Comparison of ENCODE assay signal across 17 cellular contexts in genomic region chr20:4957939-4958362, GRCh38. TPM values are rescaled to one million over a fixed set of nuclear protein-coding genes. Genes with fewer than 3 reads are reported as not detected.
A peak's percentile ranks its signal among the peaks of the same experiment; 100 is the strongest.
DNase-seq lines count a peak whose midpoint lies in the region; ATAC-seq and TF ChIP-seq lines count a peak whose summit lies in the region.
"Had no signal": no experiment of that assay in that cellular context is flagged by ENCODE, and none has a peak within 500 bp of the region (broad histone marks: within the 10 kb centered on the region; RNA-seq: fewer than 3 reads in every experiment).

No MANE protein-coding gene starts in this region.

- no peak overlapping the region for H2AFZ ChIP-seq in OCI-LY3 (ENCODE audit: low read depth, low read length)

- H3K27ac ChIP-seq in OCI-LY3 (ENCODE audit: low read length) = peak overlapping the region; percentile 59
- H3K27ac ChIP-seq: neutrophil, stomach had no signal

- H3K27me3 Mint-ChIP-seq in stimulated activated naive CD8-positive, alpha-beta T cell treated with anti-CD3 and anti-CD28 coated beads, Interleukin-15, amount 100 ng/mL, for 72 hours = no peaks in the 10 kb centered on the region

- intact Hi-C loops in posterior vena cava (cut with DNase I) = no loop called here

- peaks cover 4% of the 10 kb centered on the region; the same call in 1 of the 2 replicates for H3K79me2 ChIP-seq in OCI-LY3 (ENCODE audit: low read length)

- no peak overlapping the region for H3K4me3 Mint-ChIP-seq in stimulated activated naive CD8-positive, alpha-beta T cell treated with anti-CD3 and anti-CD28 coated beads, Interleukin-15, amount 100 ng/mL, for 72 hours

- peak overlapping the region; percentile 49 for H3K4me3 ChIP-seq in OCI-LY3 (ENCODE audit: low read length)
- H3K4me3 ChIP-seq: dorsolateral prefrontal cortex, HAP-1, smooth muscle cell, stomach had no signal

- H3K27me3 ChIP-seq in OCI-LY3 (ENCODE audit: low read depth, low read length) = no peaks in the 10 kb centered on the region
- H3K27me3 ChIP-seq: dorsolateral prefrontal cortex, neutrophil, stomach had no signal

- H3K9me3 ChIP-seq in OCI-LY3 (ENCODE audit: insufficient read depth, low read length) = no peaks in the 10 kb centered on the region
- H3K9me3 ChIP-seq: Caco-2, HAP-1, neutrophil, stomach had no signal

- H3K4me1 Mint-ChIP-seq in stimulated activated naive CD8-positive, alpha-beta T cell treated with anti-CD3 and anti-CD28 coated beads, Interleukin-15, amount 100 ng/mL, for 72 hours = peaks cover 25% of the 10 kb centered on the region

- ATAC-seq in stimulated activated naive CD8-positive, alpha-beta T cell treated with anti-CD3 and anti-CD28 coated beads, Interleukin-15, Interleukin-2, amounts not matched to agents 100 U/mL and 50 U/mL, for 24 hours = peak; percentile 17
- no peak for ATAC-seq in stimulated activated naive CD8-positive, alpha-beta T cell treated with anti-CD3 and anti-CD28 coated beads, Interleukin-15, amount 100 ng/mL, for 72 hours
- no peak for ATAC-seq in esophagus mucosa

- no peaks in the 10 kb centered on the region for H3K36me3 ChIP-seq in OCI-LY3 (replicated peaks; ENCODE audit: low read depth, low read length)
- H3K36me3 ChIP-seq: HAP-1, neutrophil, stomach had no signal

- H3K4me2 ChIP-seq in OCI-LY3 (ENCODE audit: low read length) = peak overlapping the region; percentile 91
- H3K4me2 ChIP-seq: smooth muscle cell had no signal

- DNase-seq in stimulated activated naive CD8-positive, alpha-beta T cell treated with anti-CD3 and anti-CD28 coated beads, Interleukin-15, Interleukin-2, amounts not matched to agents 100 U/mL and 50 U/mL, for 24 hours = no peak
- no peak for DNase-seq in stimulated activated naive CD8-positive, alpha-beta T cell treated with anti-CD3 and anti-CD28 coated beads, Interleukin-15, amount 100 ng/mL, for 72 hours
- DNase-seq in glomerular visceral epithelial cell (ENCODE audit: extremely low spot score) (peak; percentile 86), 8988T (no peak), posterior vena cava (ENCODE audit: low spot score) (no peak), NCI-H526 treated with DMSO at 0.1 percent for 48 hours (lab: John Stamatoyannopoulos, UW) (no peak)
- DNase-seq: Caco-2, dorsolateral prefrontal cortex, KG1, NCI-H1930, NCI-H748 treated with DMSO at 0.1 percent for 48 hours, stomach had no signal

- peaks cover 32% of the 10 kb centered on the region for H3K4me1 ChIP-seq in OCI-LY3 (ENCODE audit: low read length)
- H3K4me1 ChIP-seq: HAP-1 had no signal

- no peak for TF ChIP-seq CTCF in OCI-LY3 (IDR thresholded peaks at IDR 0.05; ENCODE audit: low read depth, low read length)

- no peaks in the 10 kb centered on the region for H4K20me1 ChIP-seq in OCI-LY3 (ENCODE audit: insufficient read depth, low read length)

- H3K27ac Mint-ChIP-seq in stimulated activated naive CD8-positive, alpha-beta T cell treated with anti-CD3 and anti-CD28 coated beads, Interleukin-15, amount 100 ng/mL, for 72 hours = no peak overlapping the region

- H3K9me3 Mint-ChIP-seq in stimulated activated naive CD8-positive, alpha-beta T cell treated with anti-CD3 and anti-CD28 coated beads, Interleukin-15, amount 100 ng/mL, for 72 hours = no peaks in the 10 kb centered on the region

- no peak overlapping the region for H3K9ac ChIP-seq in OCI-LY3 (ENCODE audit: low read length)

RNA-seq across cellular contexts. Expression of gene SLC23A2, which starts 43.4 kb away (rescaled TPM):
- total RNA-seq in esophagus mucosa = 9.4 TPM
- 10 to 100 TPM; 21.4 to 23.2 TPM for total RNA-seq in posterior vena cava
